In the genomic region with DNA sequence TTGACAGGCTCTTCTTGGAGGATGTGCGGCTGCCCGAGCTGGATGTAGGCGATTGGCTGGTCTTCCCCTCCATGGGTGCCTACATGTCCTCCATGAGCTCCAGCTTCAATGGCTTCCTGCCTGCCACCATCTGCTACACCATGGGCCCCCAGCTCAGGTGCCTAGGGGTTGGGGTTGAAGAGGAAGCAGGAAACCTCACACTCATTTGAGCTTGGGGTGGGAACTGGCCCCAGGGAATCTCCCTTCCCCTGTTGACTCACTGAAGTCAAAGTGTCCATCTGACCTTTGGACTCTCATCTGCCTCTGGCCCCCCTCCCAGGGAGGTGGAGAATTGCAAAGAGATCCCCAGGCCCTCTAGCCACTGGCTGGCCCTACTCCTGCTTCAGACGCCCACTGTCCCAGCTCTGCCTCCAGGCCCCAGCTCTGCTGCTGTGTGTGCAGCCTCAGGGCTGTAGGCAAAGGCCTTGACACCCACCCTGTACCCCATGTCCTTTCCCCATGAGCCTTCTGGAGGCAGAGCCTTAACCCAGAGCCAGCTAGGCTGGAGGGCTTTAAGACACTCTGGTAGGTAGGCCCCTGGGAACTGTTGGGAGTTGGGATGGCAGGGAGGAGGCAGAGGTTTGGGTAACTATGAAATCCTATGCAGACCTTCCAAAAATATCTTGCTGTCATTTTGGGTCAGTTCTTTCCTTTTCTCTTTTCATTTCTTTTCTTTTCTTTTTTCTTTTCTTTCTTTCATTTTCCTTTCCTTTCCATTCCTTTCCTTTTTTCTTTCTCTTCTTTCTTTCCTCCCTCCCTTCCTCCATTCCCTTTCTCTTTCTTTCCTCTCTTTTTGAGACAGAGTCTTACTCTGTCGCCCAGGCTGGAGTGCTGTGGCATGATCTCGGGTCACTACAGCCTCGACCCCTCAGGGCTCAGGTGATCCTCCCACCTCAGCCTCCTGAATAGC, we compare ENCODE assay signal across 13 cellular contexts.
DNase-seq lines count a peak whose midpoint lies in the region; ATAC-seq, FAIRE-seq and TF ChIP-seq lines count a peak whose summit lies in the region.
"Had no signal": no experiment of that assay in that cellular context is flagged by ENCODE, and none has a peak within 500 bp of the region (broad histone marks: within the 10 kb centered on the region; RNA-seq: fewer than 3 reads in every experiment).

No MANE protein-coding gene starts in this region.

- no peaks in the 10 kb centered on the region for H3K36me3 ChIP-seq in transverse colon
- H3K36me3 ChIP-seq: pancreas had no signal

- H3K27me3 ChIP-seq in transverse colon: no peaks in the 10 kb centered on the region
- H3K27me3 ChIP-seq: pancreas had no signal

- no peak overlapping the region for H3K4me3 ChIP-seq in transverse colon
- H3K4me3 ChIP-seq: dorsolateral prefrontal cortex, pancreas had no signal

- no peaks in the 10 kb centered on the region for H3K9me3 ChIP-seq in transverse colon
- H3K9me3 ChIP-seq: pancreas had no signal

- H3K27ac Mint-ChIP-seq in activated CD8-positive, alpha-beta T cell treated with anti-CD3 and anti-CD28 coated beads for 36 hours: no peak overlapping the region
- no peak overlapping the region for H3K27ac Mint-ChIP-seq in activated CD8-positive, alpha-beta T cell treated with anti-CD3 and anti-CD28 coated beads, Interleukin-2, amount 10 ng/mL, durations not matched to agents 7 days and 5 days

- TF ChIP-seq CTCF in activated CD8-positive, alpha-beta T cell treated with anti-CD3 and anti-CD28 coated beads for 36 hours (IDR thresholded peaks at IDR 0.05): no peak
- no peak for TF ChIP-seq CTCF in transverse colon (IDR thresholded peaks at IDR 0.05)

- H3K27me3 Mint-ChIP-seq in activated CD8-positive, alpha-beta T cell treated with anti-CD3 and anti-CD28 coated beads for 36 hours: peaks cover 4% of the 10 kb centered on the region
- H3K27me3 Mint-ChIP-seq in activated CD8-positive, alpha-beta T cell treated with anti-CD3 and anti-CD28 coated beads, Interleukin-2, amount 10 ng/mL, durations not matched to agents 7 days and 5 days (ENCODE audit: low read depth): peaks cover 7% of the 10 kb centered on the region

- POLR2A ChIA-PET in activated CD8-positive, alpha-beta T cell treated with anti-CD3 and anti-CD28 coated beads for 36 hours (lab: Charles Lee): interaction anchor here (1.2 kb wide), 1 partner anchor 213 kb away, joined by 4 read pairs; the partner anchor contains the start of genes SNRNP40 and ZCCHC17
- POLR2A ChIA-PET in activated CD8-positive, alpha-beta T cell treated with anti-CD3 and anti-CD28 coated beads, Interleukin-2, amount 10 ng/mL, durations not matched to agents 7 days and 5 days (lab: Charles Lee): no interaction called here

- H3K4me1 ChIP-seq in transverse colon: peaks cover 0 to 26% (median 5%) of the 10 kb centered on the region in 4 donors

- H3K27ac ChIP-seq in transverse colon: no peak overlapping the region
- H3K27ac ChIP-seq: dorsolateral prefrontal cortex, HL-60, pancreas had no signal

- peak; percentile 57 for DNase-seq in activated CD8-positive, alpha-beta T cell treated with anti-CD3 and anti-CD28 coated beads for 36 hours
- no peak for DNase-seq in activated CD8-positive, alpha-beta T cell treated with anti-CD3 and anti-CD28 coated beads, Interleukin-2, amount 10 ng/mL, durations not matched to agents 7 days and 5 days
- DNase-seq in RCC 7860 (ENCODE audit: low spot score) (peak; percentile 51), transverse colon (peak; percentile 58), hepatic stellate cell (ENCODE audit: low spot score) (no peak), DMS 273 (lab: John Stamatoyannopoulos, UW; ENCODE audit: unreplicated experiment) (no peak)
- DNase-seq: activated naive CD4-positive, alpha-beta T cell; dorsolateral prefrontal cortex; NCI-H526; pancreas had no signal

- no peak for FAIRE-seq in RCC 7860 (lab: Jason Lieb, UNC)
- FAIRE-seq: pancreas had no signal

- in situ Hi-C loops in transverse colon (cut with MboI; ENCODE audit: low pct_ligation_motif_present in 1 of 4, low pct_unique_long_range_greater_than_20kb in 1 of 4, low sequenced_read_pairs in 3 of 4): no loop called here

- intact Hi-C loops in activated CD8-positive, alpha-beta T cell treated with anti-CD3 and anti-CD28 coated beads for 36 hours (cut with micrococcal nuclease): no loop called here
- intact Hi-C loops in transverse colon (cut with DNase I; ENCODE audit: low total_unique reads): no loop called here

- 76 to 92% methylated on average over 2 to 7 of the region's 7 CpGs for WGBS in transverse colon (ENCODE audit: low coverage in 1 of 2), 2 donors

- no peak for TF ChIP-seq POLR2A in transverse colon (IDR thresholded peaks at IDR 0.05)

- H3K4me1 Mint-ChIP-seq in activated CD8-positive, alpha-beta T cell treated with anti-CD3 and anti-CD28 coated beads for 36 hours (ENCODE audit: low read depth): peaks cover 22% of the 10 kb centered on the region
- peaks cover 23% of the 10 kb centered on the region for H3K4me1 Mint-ChIP-seq in activated CD8-positive, alpha-beta T cell treated with anti-CD3 and anti-CD28 coated beads, Interleukin-2, amount 10 ng/mL, durations not matched to agents 7 days and 5 days (ENCODE audit: low read depth)

- H3K9me3 Mint-ChIP-seq in activated CD8-positive, alpha-beta T cell treated with anti-CD3 and anti-CD28 coated beads for 36 hours: no peaks in the 10 kb centered on the region
- no peaks in the 10 kb centered on the region for H3K9me3 Mint-ChIP-seq in activated CD8-positive, alpha-beta T cell treated with anti-CD3 and anti-CD28 coated beads, Interleukin-2, amount 10 ng/mL, durations not matched to agents 7 days and 5 days (ENCODE audit: insufficient read depth)

- no peak overlapping the region for H3K4me3 Mint-ChIP-seq in activated CD8-positive, alpha-beta T cell treated with anti-CD3 and anti-CD28 coated beads for 36 hours
- no peak overlapping the region for H3K4me3 Mint-ChIP-seq in activated CD8-positive, alpha-beta T cell treated with anti-CD3 and anti-CD28 coated beads, Interleukin-2, amount 10 ng/mL, durations not matched to agents 7 days and 5 days

- CTCF ChIA-PET in activated CD8-positive, alpha-beta T cell treated with anti-CD3 and anti-CD28 coated beads for 36 hours (lab: Charles Lee): no interaction called here
- CTCF ChIA-PET in activated CD8-positive, alpha-beta T cell treated with anti-CD3 and anti-CD28 coated beads, Interleukin-2, amount 10 ng/mL, durations not matched to agents 7 days and 5 days (lab: Charles Lee): interaction anchor here (1.4 kb wide), 1 partner anchor 40 kb away, joined by 6 read pairs; no protein-coding TSS in a partner anchor

- H3K36me3 Mint-ChIP-seq in activated CD8-positive, alpha-beta T cell treated with anti-CD3 and anti-CD28 coated beads for 36 hours (ENCODE audit: low read depth): no peaks in the 10 kb centered on the region
- H3K36me3 Mint-ChIP-seq in activated CD8-positive, alpha-beta T cell treated with anti-CD3 and anti-CD28 coated beads, Interleukin-2, amount 10 ng/mL, durations not matched to agents 7 days and 5 days (ENCODE audit: low read depth): no peaks in the 10 kb centered on the region

- no peak for TF ChIP-seq EP300 in transverse colon (IDR thresholded peaks at IDR 0.05; ENCODE audit: low read depth)

- peak; percentile 71 for ATAC-seq in activated CD8-positive, alpha-beta T cell treated with anti-CD3 and anti-CD28 coated beads for 36 hours
- ATAC-seq in activated CD8-positive, alpha-beta T cell treated with anti-CD3 and anti-CD28 coated beads, Interleukin-2, amount 10 ng/mL, durations not matched to agents 7 days and 5 days: no peak
- ATAC-seq in HG02798 (IDR thresholded peaks at IDR 0.05; ENCODE audit: poor library complexity, unreplicated experiment) (peak; percentile 54), GM21360 (IDR thresholded peaks at IDR 0.05; ENCODE audit: unreplicated experiment) (no peak)

Comparison
In these comparisons a context has a peak if more than half of its experiments do, and no peak if none do; other contexts are left out.
1. ATAC-seq: peak in activated CD8-positive, alpha-beta T cell treated with anti-CD3 and anti-CD28 coated beads for 36 hours (single experiment) and HG02798 (single experiment); none in activated CD8-positive, alpha-beta T cell treated with anti-CD3 and anti-CD28 coated beads, Interleukin-2, amount 10 ng/mL, durations not matched to agents 7 days and 5 days (single experiment) and GM21360 (single experiment).
2. DNase-seq: peak in activated CD8-positive, alpha-beta T cell treated with anti-CD3 and anti-CD28 coated beads for 36 hours (single experiment), RCC 7860 (single experiment) and transverse colon (single experiment); none in activated CD8-positive, alpha-beta T cell treated with anti-CD3 and anti-CD28 coated beads, Interleukin-2, amount 10 ng/mL, durations not matched to agents 7 days and 5 days (single experiment), hepatic stellate cell (single experiment) and DMS 273 (single experiment).